1 cellular context compared by ENCODE assay signal in genomic region chr2:178482437-178482836, GRCh38.
A peak's percentile ranks its signal among the peaks of the same experiment; 100 is the strongest.
TF ChIP-seq lines count a peak whose summit lies in the region.

No MANE protein-coding gene starts in this region.

TF ChIP-seq in HepG2, 621 proteins besides CTCF, POLR2A, EP300 and RAD21:
- TF ChIP-seq ZNF709 (CRISPR knock-in tag; IDR thresholded peaks at IDR 0.05) (no peak), KDM1A (CRISPR knock-in tag; IDR thresholded peaks at IDR 0.05) (no peak), NONO (IDR thresholded peaks at IDR 0.05) (no peak), NONO (CRISPR knock-in tag; conservative IDR thresholded peaks at IDR 0.05) (no peak), FOSL2 (CRISPR knock-in tag; IDR thresholded peaks at IDR 0.05) (peak; percentile 28; the same call in 1 of the 2 replicates), ZNF879 (CRISPR knock-in tag; IDR thresholded peaks at IDR 0.05) (no peak), NCOA5 (CRISPR knock-in tag; IDR thresholded peaks at IDR 0.05) (no peak), ZNF414 (CRISPR knock-in tag; IDR thresholded peaks at IDR 0.05) (no peak), KAT2B (IDR thresholded peaks at IDR 0.05; ENCODE audit: borderline replicate concordance, low read depth, low read length) (no peak), PHF21A (CRISPR knock-in tag; IDR thresholded peaks at IDR 0.05) (0 out of 2 replicates have a peak, but pooled peaks have one; percentile 14), TFAP4 (IDR thresholded peaks at IDR 0.05; ENCODE audit: borderline replicate concordance, low read depth) (no peak)
